Comparison of ENCODE assay signal across 10 cellular contexts in the genomic region with DNA sequence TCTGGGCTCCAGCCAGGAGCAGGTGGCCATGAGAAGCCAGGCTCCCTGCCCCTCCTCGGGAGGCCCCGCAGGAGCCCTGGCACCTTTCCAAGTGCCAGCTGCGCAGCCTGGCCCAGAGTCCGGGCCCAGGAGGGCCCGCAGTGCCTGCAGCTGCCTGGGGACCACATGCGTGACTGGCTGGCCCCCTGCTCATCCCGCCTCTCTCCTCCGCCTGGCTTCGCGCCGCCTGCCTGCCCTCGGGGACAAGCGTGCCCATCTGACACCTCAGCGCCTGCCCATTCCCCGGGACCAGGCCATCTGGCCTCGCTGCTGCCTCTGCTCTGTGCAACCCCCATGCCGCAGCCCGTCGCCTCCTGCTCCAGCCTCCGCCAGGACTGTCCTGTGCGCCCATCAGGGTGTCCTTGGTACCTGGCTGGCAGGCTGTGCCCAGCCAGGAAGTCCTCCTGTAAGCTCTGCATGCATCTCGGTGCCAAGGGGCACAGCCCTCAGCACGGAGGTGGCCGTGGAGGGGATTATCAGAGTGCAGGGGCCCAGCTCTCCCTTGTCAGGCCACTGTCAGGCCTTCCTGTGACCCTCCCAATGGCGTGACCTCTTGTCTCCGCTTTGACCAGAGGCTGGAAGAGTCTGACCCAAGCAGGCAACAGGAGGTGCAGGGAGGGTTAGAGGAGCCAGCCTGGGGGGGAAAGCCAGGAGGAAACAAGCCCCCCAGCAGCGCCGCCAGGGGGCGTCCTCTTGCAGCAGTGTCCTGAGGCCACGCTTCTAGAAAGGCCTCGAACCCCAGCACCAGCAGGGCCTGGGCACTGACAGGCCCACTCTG. TPM values are rescaled to one million over a fixed set of nuclear protein-coding genes. Genes with fewer than 3 reads are reported as not detected.
DNase-seq lines count a peak whose midpoint lies in the region; ATAC-seq and TF ChIP-seq lines count a peak whose summit lies in the region.
"Had no signal": no experiment of that assay in that cellular context is flagged by ENCODE, and none has a peak within 500 bp of the region (broad histone marks: within the 10 kb centered on the region; RNA-seq: fewer than 3 reads in every experiment).

No MANE protein-coding gene starts in this region.

- no peaks in the 10 kb centered on the region for H4K20me1 ChIP-seq in DOHH2 (ENCODE audit: control insufficient read depth, insufficient read depth, low read depth, low read length)

- 39 to 77% methylated on average over 4 to 31 of the region's 31 CpGs for WGBS in body of pancreas, 2 donors
- WGBS in mesendoderm (ENCODE audit: extremely low coverage, insufficient coverage, low lambda C conversion rate) = no CpG with 5 or more reads among the region's 31 CpGs

- intact Hi-C loops in body of pancreas (cut with DNase I) = no loop called here

- H3K27ac ChIP-seq in DOHH2 (ENCODE audit: low read depth, low read length) = no peak overlapping the region
- peak overlapping the region; percentile 60 to 78 (median 66) for H3K27ac ChIP-seq in body of pancreas
- no peak overlapping the region for H3K27ac ChIP-seq in mesendoderm (ENCODE audit: low read depth, low read length)
- H3K27ac ChIP-seq: gastrocnemius medialis had no signal

- no peak overlapping the region for H3K56ac ChIP-seq in mesendoderm (ENCODE audit: low read length)

- no peak overlapping the region for H2BK120ac ChIP-seq in mesendoderm (ENCODE audit: low read depth, low read length)

- H3K79me2 ChIP-seq in DOHH2 (ENCODE audit: control insufficient read depth, low read length) (no peaks in the 10 kb centered on the region), mesendoderm (ENCODE audit: control insufficient read depth, insufficient read depth, low read length) (no peaks in the 10 kb centered on the region)

- H3K4me2 ChIP-seq in DOHH2 (ENCODE audit: low read length) = no peak overlapping the region
- H3K4me2 ChIP-seq in mesendoderm (ENCODE audit: low read length) = no peak overlapping the region

- no peaks in the 10 kb centered on the region for H3K27me3 ChIP-seq in DOHH2 (ENCODE audit: control insufficient read depth, low read length)
- H3K27me3 ChIP-seq in body of pancreas = no peaks in the 10 kb centered on the region
- no peaks in the 10 kb centered on the region for H3K27me3 ChIP-seq in mesendoderm (ENCODE audit: insufficient read depth, low read length, poor library complexity)
- H3K27me3 ChIP-seq: gastrocnemius medialis had no signal

- H3K9ac ChIP-seq in mesendoderm (ENCODE audit: low read length) = no peak overlapping the region

- H4K5ac ChIP-seq in mesendoderm (ENCODE audit: low read length) = no peak overlapping the region

- peaks cover 5% of the 10 kb centered on the region for H3K36me3 ChIP-seq in DOHH2 (ENCODE audit: control insufficient read depth, low read length)
- no peaks in the 10 kb centered on the region for H3K36me3 ChIP-seq in body of pancreas (replicated peaks in 1 of 2; ENCODE audit: insufficient read depth in 1 of 2, low read depth in 2 of 2)
- no peaks in the 10 kb centered on the region for H3K36me3 ChIP-seq in mesendoderm (ENCODE audit: control insufficient read depth, insufficient read depth, low read length)

- H2BK5ac ChIP-seq in mesendoderm (ENCODE audit: low read length) = no peak overlapping the region

- H3K4ac ChIP-seq in mesendoderm (ENCODE audit: low read depth, low read length) = no peak overlapping the region

- H3K9me2 ChIP-seq in DOHH2 (replicated peaks; ENCODE audit: control insufficient read depth, low read length) = no peaks in the 10 kb centered on the region

- H2AK5ac ChIP-seq in mesendoderm (ENCODE audit: low read length) = no peak overlapping the region

- H3K18ac ChIP-seq in mesendoderm (ENCODE audit: low read length) = no peak overlapping the region

- DNase-seq in NCI-H2029 treated with DMSO at 0.1 percent for 48 hours (lab: John Stamatoyannopoulos, UW) (peak; percentile 61), body of pancreas (peak; percentile 68 to 91 (median 85)), mesendoderm (peak; percentile 57), NOMO-1 treated with DMSO at 0.1 percent for 48 hours (lab: John Stamatoyannopoulos, UW; ENCODE audit: unreplicated experiment) (no peak)
- DNase-seq: stimulated activated CD4-positive, alpha-beta T cell treated with anti-CD3 and anti-CD28 coated beads, Interleukin-15, amount 100 ng/mL, for 24 hours had no signal

- H3K79me1 ChIP-seq in mesendoderm (ENCODE audit: low read length) = no peaks in the 10 kb centered on the region

- peak; percentile 87 for TF ChIP-seq CTCF in DOHH2 (IDR thresholded peaks at IDR 0.05; ENCODE audit: low read depth, low read length, poor library complexity, severe bottlenecking)
- TF ChIP-seq CTCF in body of pancreas (IDR thresholded peaks at IDR 0.05) = no peak

- H3K9me3 ChIP-seq in DOHH2 (ENCODE audit: control insufficient read depth, insufficient read depth, low read length) (peaks cover 3% of the 10 kb centered on the region; the same call in 1 of the 2 replicates), body of pancreas (no peaks in the 10 kb centered on the region)
- H3K9me3 ChIP-seq: gastrocnemius medialis had no signal

- TF ChIP-seq POLR2A in body of pancreas (IDR thresholded peaks at IDR 0.05) = peak in 1 of 3 donors; percentile 14

- H3K4me3 ChIP-seq in DOHH2 (ENCODE audit: low read length) (no peak overlapping the region), body of pancreas (no peak overlapping the region), mesendoderm (ENCODE audit: low read length) (no peak overlapping the region)

- no peak overlapping the region for H3K23ac ChIP-seq in mesendoderm (ENCODE audit: low read length)

- no peak overlapping the region for H4K8ac ChIP-seq in mesendoderm (ENCODE audit: low read depth, low read length)

- H3K4me1 ChIP-seq in DOHH2 (ENCODE audit: control insufficient read depth, low read length) (peaks cover 27% of the 10 kb centered on the region), body of pancreas (peaks cover 28% of the 10 kb centered on the region), mesendoderm (ENCODE audit: control insufficient read depth, low read depth, low read length) (no peaks in the 10 kb centered on the region)

- ATAC-seq in body of pancreas (peak; percentile 76), HG02678 (IDR thresholded peaks at IDR 0.05; ENCODE audit: unreplicated experiment) (no peak), GM19395 (IDR thresholded peaks at IDR 0.05; ENCODE audit: unreplicated experiment) (no peak), GM21529 (IDR thresholded peaks at IDR 0.05; ENCODE audit: unreplicated experiment) (no peak)

- no peak overlapping the region for H2BK15ac ChIP-seq in mesendoderm (replicated peaks; ENCODE audit: low read depth)

- peaks cover 11% of the 10 kb centered on the region for H3F3A ChIP-seq in DOHH2 (ENCODE audit: control insufficient read depth, insufficient read depth)

RNA-seq across cellular contexts. Expression of a gene that starts 50.5 kb away (rescaled TPM):
- 10 to 100 TPM in 1 of 2 donors, 1 to 10 TPM in 1; 7.6 to 12.2 TPM for total RNA-seq in body of pancreas
- polyA plus RNA-seq in mesendoderm (2013, experiment 1 of 2) = 35.0 TPM
- polyA plus RNA-seq in mesendoderm (2013, experiment 2 of 2) = 31.3 TPM

RNA-seq across cellular contexts. Expression of a gene that starts 53.0 kb away (rescaled TPM):
- total RNA-seq in body of pancreas = not detected
- polyA plus RNA-seq in mesendoderm (2013, experiment 1 of 2) = not detected
- polyA plus RNA-seq in mesendoderm (2013, experiment 2 of 2) = not detected
- total RNA-seq: gastrocnemius medialis had no signal

Comparison
In these comparisons a context has a peak if more than half of its experiments do, and no peak if none do; other contexts are left out.
1. H3K27ac ChIP-seq: peak in body of pancreas (4 of 4); none in DOHH2 (single experiment) and mesendoderm (single experiment).